In the genomic region with DNA sequence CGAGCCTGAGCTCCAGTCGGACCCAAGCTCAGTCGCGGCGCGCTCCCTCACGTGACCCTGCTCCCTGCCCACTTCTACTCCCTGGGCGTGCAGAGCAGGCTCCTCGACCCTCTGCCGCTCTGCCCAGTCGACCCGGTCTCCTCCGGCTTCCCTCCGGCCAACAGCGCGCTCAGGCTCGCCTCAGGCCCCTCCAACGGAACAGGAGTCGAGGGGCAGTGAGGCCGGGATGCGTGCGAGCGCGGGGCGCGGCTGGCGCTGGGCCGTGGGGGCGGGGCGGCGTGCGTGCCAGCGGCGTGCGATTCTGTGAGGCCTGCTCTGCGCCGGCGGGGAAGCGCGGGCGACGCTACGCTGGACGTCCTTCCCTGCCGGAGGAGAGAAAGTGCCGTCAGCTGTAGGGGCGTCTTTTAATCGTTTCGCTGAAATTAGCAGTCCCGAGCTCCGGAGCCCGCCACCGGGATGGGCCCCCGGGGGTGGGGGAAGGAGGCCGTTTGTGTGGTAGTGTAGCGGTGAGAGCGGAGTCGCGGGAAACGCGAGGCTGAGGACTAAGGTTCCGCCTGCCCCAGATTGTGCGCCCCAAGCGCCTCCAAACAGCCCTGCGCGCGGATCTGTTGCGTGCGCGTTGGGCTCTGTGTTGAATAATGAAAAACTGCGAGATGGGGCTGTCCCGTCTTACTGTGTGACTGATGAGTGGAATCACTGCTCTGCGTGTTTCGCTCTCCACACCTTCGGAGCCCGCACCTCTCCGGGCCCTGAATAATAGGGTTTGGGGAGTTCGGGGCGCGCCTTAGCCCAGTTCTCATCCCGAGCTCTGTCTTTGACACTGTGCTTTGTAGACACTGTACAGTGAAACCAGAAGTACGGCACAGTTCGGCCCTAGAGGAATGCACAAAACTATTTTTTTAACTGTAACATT, we compare ENCODE assay signal across 1 cellular context.
TF ChIP-seq lines count a peak whose summit lies in the region.

A gene with protein sequence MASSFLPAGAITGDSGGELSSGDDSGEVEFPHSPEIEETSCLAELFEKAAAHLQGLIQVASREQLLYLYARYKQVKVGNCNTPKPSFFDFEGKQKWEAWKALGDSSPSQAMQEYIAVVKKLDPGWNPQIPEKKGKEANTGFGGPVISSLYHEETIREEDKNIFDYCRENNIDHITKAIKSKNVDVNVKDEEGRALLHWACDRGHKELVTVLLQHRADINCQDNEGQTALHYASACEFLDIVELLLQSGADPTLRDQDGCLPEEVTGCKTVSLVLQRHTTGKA (minus strand): TSS at position 217 of the 913 bp plus-strand sequence. CDS start 311 bp downstream, outside the sequence.

TF ChIP-seq in HEK293, 187 proteins besides CTCF, POLR2A, EP300 and RAD21 (continued from another document and continues in another):
- TF ChIP-seq ZBTB49 (tag by site-specific recombination; IDR thresholded peaks at IDR 0.05; ENCODE audit: low read depth) (no peak), GLIS1 (tag by site-specific recombination; IDR thresholded peaks at IDR 0.05) (peak; percentile 47), REST (tag by site-specific recombination; IDR thresholded peaks at IDR 0.05) (peak; percentile 58), FEZF1 (tag by site-specific recombination; IDR thresholded peaks at IDR 0.05) (0 out of 2 replicates have a peak, but pooled peaks have one; percentile 23), ZNF660 (tag by site-specific recombination; IDR thresholded peaks at IDR 0.05) (peak; percentile 94), ZBTB8A (tag by site-specific recombination; IDR thresholded peaks at IDR 0.05) (peak; percentile 96), KLF10 (tag by site-specific recombination; IDR thresholded peaks at IDR 0.05) (peak; percentile 80), ZNF701 (tag by site-specific recombination; IDR thresholded peaks at IDR 0.05) (no peak), ZNF423 (tag by site-specific recombination; IDR thresholded peaks at IDR 0.05) (no peak), ZNF266 (tag by site-specific recombination; IDR thresholded peaks at IDR 0.05; ENCODE audit: low read depth) (no peak), ZNF366 (tag by site-specific recombination; conservative IDR thresholded peaks at IDR 0.05) (no peak), IKZF3 (tag by site-specific recombination; IDR thresholded peaks at IDR 0.05) (peak; percentile 63), KLF1 (tag by site-specific recombination; IDR thresholded peaks at IDR 0.05) (peak; percentile 47), ZNF394 (tag by site-specific recombination; IDR thresholded peaks at IDR 0.05; ENCODE audit: borderline replicate concordance) (peak; percentile 30; the same call in 1 of the 2 replicates), EGR2 (tag by site-specific recombination; IDR thresholded peaks at IDR 0.05; ENCODE audit: low read depth) (0 out of 2 replicates have a peak, but pooled peaks have one; percentile 16), ZNF335 (tag by site-specific recombination; conservative IDR thresholded peaks at IDR 0.05) (peak; percentile 95), ZSCAN5A (tag by site-specific recombination; IDR thresholded peaks at IDR 0.05) (no peak; the same call in 1 of the 2 replicates), ZXDB (tag by site-specific recombination; IDR thresholded peaks at IDR 0.05) (peak; percentile 87), ZNF202 (tag by site-specific recombination; IDR thresholded peaks at IDR 0.05; ENCODE audit: borderline replicate concordance) (no peak), HOXA7 (CRISPR knock-in tag; IDR thresholded peaks at IDR 0.05; ENCODE audit: borderline replicate concordance) (no peak), ZEB2 (tag by site-specific recombination; IDR thresholded peaks at IDR 0.05) (peak; percentile 75), ZNF518A (tag by site-specific recombination; conservative IDR thresholded peaks at IDR 0.05; ENCODE audit: low read depth) (peak; percentile 56), ZNF174 (tag by site-specific recombination; IDR thresholded peaks at IDR 0.05) (no peak; the same call in 1 of the 2 replicates), HIC1 (tag by site-specific recombination; IDR thresholded peaks at IDR 0.05) (peak; percentile 92), OVOL3 (tag by site-specific recombination; IDR thresholded peaks at IDR 0.05) (peak; percentile 77; the same call in 1 of the 2 replicates), ZNF19 (tag by site-specific recombination; IDR thresholded peaks at IDR 0.05; ENCODE audit: low read depth) (0 out of 2 replicates have a peak, but pooled peaks have one; percentile 40), ZBTB20 (tag by site-specific recombination; IDR thresholded peaks at IDR 0.05) (peak; percentile 76), ZNF433 (tag by site-specific recombination; IDR thresholded peaks at IDR 0.05; ENCODE audit: low read depth) (no peak), ZNF830 (tag by site-specific recombination; IDR thresholded peaks at IDR 0.05; ENCODE audit: low read depth) (no peak), ZNF548 (tag by site-specific recombination; IDR thresholded peaks at IDR 0.05) (no peak), GLI2 (tag by site-specific recombination; IDR thresholded peaks at IDR 0.05; ENCODE audit: borderline replicate concordance, low read depth) (no peak), ZNF544 (tag by site-specific recombination; IDR thresholded peaks at IDR 0.05) (no peak), ZSCAN4 (tag by site-specific recombination; IDR thresholded peaks at IDR 0.05) (no peak), ZNF23 (tag by site-specific recombination; IDR thresholded peaks at IDR 0.05; ENCODE audit: borderline replicate concordance) (no peak)
- TF ChIP-seq, protein P1, sequence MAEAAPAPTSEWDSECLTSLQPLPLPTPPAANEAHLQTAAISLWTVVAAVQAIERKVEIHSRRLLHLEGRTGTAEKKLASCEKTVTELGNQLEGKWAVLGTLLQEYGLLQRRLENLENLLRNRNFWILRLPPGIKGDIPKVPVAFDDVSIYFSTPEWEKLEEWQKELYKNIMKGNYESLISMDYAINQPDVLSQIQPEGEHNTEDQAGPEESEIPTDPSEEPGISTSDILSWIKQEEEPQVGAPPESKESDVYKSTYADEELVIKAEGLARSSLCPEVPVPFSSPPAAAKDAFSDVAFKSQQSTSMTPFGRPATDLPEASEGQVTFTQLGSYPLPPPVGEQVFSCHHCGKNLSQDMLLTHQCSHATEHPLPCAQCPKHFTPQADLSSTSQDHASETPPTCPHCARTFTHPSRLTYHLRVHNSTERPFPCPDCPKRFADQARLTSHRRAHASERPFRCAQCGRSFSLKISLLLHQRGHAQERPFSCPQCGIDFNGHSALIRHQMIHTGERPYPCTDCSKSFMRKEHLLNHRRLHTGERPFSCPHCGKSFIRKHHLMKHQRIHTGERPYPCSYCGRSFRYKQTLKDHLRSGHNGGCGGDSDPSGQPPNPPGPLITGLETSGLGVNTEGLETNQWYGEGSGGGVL (tag by site-specific recombination; IDR thresholded peaks at IDR 0.05) = peak; percentile 77
